Comparison of ENCODE assay signal across 1 cellular context in genomic region chr9:129823163-129823933, GRCh38.
A peak's percentile ranks its signal among the peaks of the same experiment; 100 is the strongest.
TF ChIP-seq lines count a peak whose summit lies in the region.

No MANE protein-coding gene starts in this region.

TF ChIP-seq in HEK293, 187 proteins besides CTCF, POLR2A, EP300 and RAD21 (continued from another document):
- no peak for TF ChIP-seq MYNN (tag by site-specific recombination; IDR thresholded peaks at IDR 0.05; ENCODE audit: borderline replicate concordance)
- TF ChIP-seq ZBTB8A (tag by site-specific recombination; IDR thresholded peaks at IDR 0.05) = no peak
- TF ChIP-seq ZNF677 (tag by site-specific recombination; IDR thresholded peaks at IDR 0.05) = no peak
- no peak for TF ChIP-seq ZNF544 (tag by site-specific recombination; IDR thresholded peaks at IDR 0.05)
- TF ChIP-seq PRDM10 (tag by site-specific recombination; IDR thresholded peaks at IDR 0.05) = peak; percentile 96
- TF ChIP-seq SCRT1 (tag by site-specific recombination; IDR thresholded peaks at IDR 0.05; ENCODE audit: borderline replicate concordance) = no peak
- no peak for TF ChIP-seq SCRT2 (tag by site-specific recombination; IDR thresholded peaks at IDR 0.05)
- no peak for TF ChIP-seq ZNF324 (tag by site-specific recombination; IDR thresholded peaks at IDR 0.05)
- no peak for TF ChIP-seq PRDM6 (tag by site-specific recombination; IDR thresholded peaks at IDR 0.05)
- TF ChIP-seq ZNF398 (tag by site-specific recombination; IDR thresholded peaks at IDR 0.05) = peak; percentile 37
- TF ChIP-seq ZNF404 (tag by site-specific recombination; IDR thresholded peaks at IDR 0.05) = no peak
- no peak; the same call in 1 of the 2 replicates for TF ChIP-seq ZBTB11 (tag by site-specific recombination; conservative IDR thresholded peaks at IDR 0.05; ENCODE audit: low read depth)
- no peak for TF ChIP-seq ZSCAN23 (tag by site-specific recombination; IDR thresholded peaks at IDR 0.05)
- TF ChIP-seq ZNF600 (tag by site-specific recombination; IDR thresholded peaks at IDR 0.05) = peak; percentile 76
- TF ChIP-seq ZFP37 (tag by site-specific recombination; IDR thresholded peaks at IDR 0.05) = no peak
- TF ChIP-seq ZNF776 (tag by site-specific recombination; IDR thresholded peaks at IDR 0.05; ENCODE audit: borderline replicate concordance) = no peak
- TF ChIP-seq GLIS1 (tag by site-specific recombination; IDR thresholded peaks at IDR 0.05) = peak; percentile 73
- no peak for TF ChIP-seq GLI2 (tag by site-specific recombination; IDR thresholded peaks at IDR 0.05; ENCODE audit: borderline replicate concordance, low read depth)
- TF ChIP-seq ZNF132 (tag by site-specific recombination; IDR thresholded peaks at IDR 0.05; ENCODE audit: borderline replicate concordance) = no peak
- no peak for TF ChIP-seq ZNF366 (tag by site-specific recombination; conservative IDR thresholded peaks at IDR 0.05)
- peak; percentile 73; the same call in 1 of the 2 replicates for TF ChIP-seq PBX3 (CRISPR knock-in tag; IDR thresholded peaks at IDR 0.05)
- no peak for TF ChIP-seq ZNF768 (tag by site-specific recombination; IDR thresholded peaks at IDR 0.05)
- TF ChIP-seq ZNF433 (tag by site-specific recombination; IDR thresholded peaks at IDR 0.05; ENCODE audit: low read depth) = no peak
- no peak; the same call in 1 of the 2 replicates for TF ChIP-seq ZBTB17 (tag by site-specific recombination; IDR thresholded peaks at IDR 0.05)
- TF ChIP-seq GLIS2 (tag by site-specific recombination; IDR thresholded peaks at IDR 0.05) = peak; percentile 40; the same call in 1 of the 2 replicates
- no peak for TF ChIP-seq ZNF621 (tag by site-specific recombination; IDR thresholded peaks at IDR 0.05)
- no peak for TF ChIP-seq ZNF140 (tag by site-specific recombination; IDR thresholded peaks at IDR 0.05)
- no peak for TF ChIP-seq ZNF354C (tag by site-specific recombination; IDR thresholded peaks at IDR 0.05; ENCODE audit: borderline replicate concordance, low read depth)
- 0 out of 2 replicates have a peak, but pooled peaks have one; percentile 18 for TF ChIP-seq WT1 (tag by site-specific recombination; IDR thresholded peaks at IDR 0.05)
- no peak for TF ChIP-seq SETDB1 (IDR thresholded peaks at IDR 0.05; ENCODE audit: insufficient read length, low read length)
- TF ChIP-seq ZNF555 (tag by site-specific recombination; conservative IDR thresholded peaks at IDR 0.05) = no peak
- TF ChIP-seq ZNF747 (tag by site-specific recombination; IDR thresholded peaks at IDR 0.05) = no peak
- no peak for TF ChIP-seq ZNF571 (tag by site-specific recombination; IDR thresholded peaks at IDR 0.05)
